Comparison of ENCODE assay signal across 1 cellular context in genomic region chr12:122880668-122881067, GRCh38.
A peak's percentile ranks its signal among the peaks of the same experiment; 100 is the strongest.
TF ChIP-seq lines count a peak whose summit lies in the region.

No MANE protein-coding gene starts in this region.

TF ChIP-seq in neural cell, 6 proteins besides CTCF, POLR2A, EP300 and RAD21 (continued from another document):
- peak; percentile 27 for TF ChIP-seq MXI1 (conservative IDR thresholded peaks at IDR 0.05; ENCODE audit: poor library complexity, severe bottlenecking)
TF ChIP-seq in neural cell: peak in this region for 3.
